Comparison of ENCODE assay signal across 1 cellular context in the genomic region with DNA sequence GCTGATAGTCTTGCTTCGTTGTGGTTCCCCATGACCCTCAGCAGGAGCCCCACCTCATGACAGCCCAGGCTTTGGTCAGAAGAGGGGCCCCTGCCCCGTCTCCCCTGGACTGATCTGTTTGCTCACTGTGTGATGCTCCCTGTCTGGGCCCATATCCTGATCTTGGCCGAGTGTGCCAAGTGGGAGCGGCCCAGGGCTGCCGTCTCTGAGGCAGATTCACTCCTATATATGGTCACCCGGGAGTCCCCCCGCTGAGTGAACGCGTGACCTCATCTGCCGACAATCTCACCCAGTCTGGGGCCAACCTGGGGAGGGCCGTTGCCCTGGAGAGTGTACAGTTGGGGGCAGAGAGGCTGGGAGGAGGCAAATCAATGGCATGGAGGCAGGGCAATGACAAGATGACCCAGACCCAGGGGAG.
TF ChIP-seq lines count a peak whose summit lies in the region.

No MANE protein-coding gene starts in this region.

TF ChIP-seq in HepG2, 621 proteins besides CTCF, POLR2A, EP300 and RAD21 (continues in another document):
- TF ChIP-seq, protein P1, sequence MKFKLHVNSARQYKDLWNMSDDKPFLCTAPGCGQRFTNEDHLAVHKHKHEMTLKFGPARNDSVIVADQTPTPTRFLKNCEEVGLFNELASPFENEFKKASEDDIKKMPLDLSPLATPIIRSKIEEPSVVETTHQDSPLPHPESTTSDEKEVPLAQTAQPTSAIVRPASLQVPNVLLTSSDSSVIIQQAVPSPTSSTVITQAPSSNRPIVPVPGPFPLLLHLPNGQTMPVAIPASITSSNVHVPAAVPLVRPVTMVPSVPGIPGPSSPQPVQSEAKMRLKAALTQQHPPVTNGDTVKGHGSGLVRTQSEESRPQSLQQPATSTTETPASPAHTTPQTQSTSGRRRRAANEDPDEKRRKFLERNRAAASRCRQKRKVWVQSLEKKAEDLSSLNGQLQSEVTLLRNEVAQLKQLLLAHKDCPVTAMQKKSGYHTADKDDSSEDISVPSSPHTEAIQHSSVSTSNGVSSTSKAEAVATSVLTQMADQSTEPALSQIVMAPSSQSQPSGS (CRISPR knock-in tag; IDR thresholded peaks at IDR 0.05) = no peak
- TF ChIP-seq ZNF788 (CRISPR knock-in tag; IDR thresholded peaks at IDR 0.05; ENCODE audit: borderline replicate concordance) = 0 out of 2 replicates have a peak, but pooled peaks have one; percentile 38
- no peak for TF ChIP-seq ZBTB40 (IDR thresholded peaks at IDR 0.05)
- peak; percentile 33; the same call in 1 of the 2 replicates for TF ChIP-seq ZBTB40 (CRISPR knock-in tag; IDR thresholded peaks at IDR 0.05)
- no peak for TF ChIP-seq ZNF513 (CRISPR knock-in tag; conservative IDR thresholded peaks at IDR 0.05)
- TF ChIP-seq FOSL2 (CRISPR knock-in tag; IDR thresholded peaks at IDR 0.05) = peak; percentile 41; the same call in 1 of the 2 replicates
- no peak for TF ChIP-seq RELA (CRISPR knock-in tag; IDR thresholded peaks at IDR 0.05)
- peak; percentile 60 for TF ChIP-seq RARA (CRISPR knock-in tag; IDR thresholded peaks at IDR 0.05)
- TF ChIP-seq UBTF (CRISPR knock-in tag; IDR thresholded peaks at IDR 0.05) = no peak
- no peak for TF ChIP-seq KDM6A (CRISPR knock-in tag; IDR thresholded peaks at IDR 0.05; ENCODE audit: low read depth)
- TF ChIP-seq ZNF687 (CRISPR knock-in tag; IDR thresholded peaks at IDR 0.05) = peak; percentile 80
- TF ChIP-seq ZNF784 (CRISPR knock-in tag; IDR thresholded peaks at IDR 0.05; ENCODE audit: borderline replicate concordance) = 0 out of 2 replicates have a peak, but pooled peaks have one; percentile 32
- TF ChIP-seq ZNF75D (CRISPR knock-in tag; IDR thresholded peaks at IDR 0.05; ENCODE audit: borderline replicate concordance) = no peak
- TF ChIP-seq, protein P2, sequence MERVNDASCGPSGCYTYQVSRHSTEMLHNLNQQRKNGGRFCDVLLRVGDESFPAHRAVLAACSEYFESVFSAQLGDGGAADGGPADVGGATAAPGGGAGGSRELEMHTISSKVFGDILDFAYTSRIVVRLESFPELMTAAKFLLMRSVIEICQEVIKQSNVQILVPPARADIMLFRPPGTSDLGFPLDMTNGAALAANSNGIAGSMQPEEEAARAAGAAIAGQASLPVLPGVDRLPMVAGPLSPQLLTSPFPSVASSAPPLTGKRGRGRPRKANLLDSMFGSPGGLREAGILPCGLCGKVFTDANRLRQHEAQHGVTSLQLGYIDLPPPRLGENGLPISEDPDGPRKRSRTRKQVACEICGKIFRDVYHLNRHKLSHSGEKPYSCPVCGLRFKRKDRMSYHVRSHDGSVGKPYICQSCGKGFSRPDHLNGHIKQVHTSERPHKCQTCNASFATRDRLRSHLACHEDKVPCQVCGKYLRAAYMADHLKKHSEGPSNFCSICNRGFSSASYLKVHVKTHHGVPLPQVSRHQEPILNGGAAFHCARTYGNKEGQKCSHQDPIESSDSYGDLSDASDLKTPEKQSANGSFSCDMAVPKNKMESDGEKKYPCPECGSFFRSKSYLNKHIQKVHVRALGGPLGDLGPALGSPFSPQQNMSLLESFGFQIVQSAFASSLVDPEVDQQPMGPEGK (CRISPR knock-in tag; IDR thresholded peaks at IDR 0.05) = peak; percentile 82; the same call in 1 of the 2 replicates
- peak; percentile 72 for TF ChIP-seq PAXIP1 (CRISPR knock-in tag; conservative IDR thresholded peaks at IDR 0.05)
- TF ChIP-seq BHLHE40 (IDR thresholded peaks at IDR 0.05; ENCODE audit: low read length) = peak; percentile 43; the same call in 1 of the 2 replicates
- peak; percentile 72 for TF ChIP-seq SAP130 (CRISPR knock-in tag; IDR thresholded peaks at IDR 0.05; ENCODE audit: low read depth)
- TF ChIP-seq ZC3H13 (CRISPR knock-in tag; IDR thresholded peaks at IDR 0.05) = peak; percentile 56; the same call in 1 of the 2 replicates
- TF ChIP-seq, protein P3, sequence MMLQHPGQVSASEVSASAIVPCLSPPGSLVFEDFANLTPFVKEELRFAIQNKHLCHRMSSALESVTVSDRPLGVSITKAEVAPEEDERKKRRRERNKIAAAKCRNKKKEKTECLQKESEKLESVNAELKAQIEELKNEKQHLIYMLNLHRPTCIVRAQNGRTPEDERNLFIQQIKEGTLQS (CRISPR knock-in tag; IDR thresholded peaks at IDR 0.05) = 0 out of 2 replicates have a peak, but pooled peaks have one; percentile 20
- TF ChIP-seq ZNF547 (CRISPR knock-in tag; IDR thresholded peaks at IDR 0.05) = peak; percentile 28; the same call in 1 of the 2 replicates
- peak; percentile 92 for TF ChIP-seq SRF (IDR thresholded peaks at IDR 0.05; ENCODE audit: low read depth, low read length)
